Comparison of ENCODE assay signal across 10 cellular contexts in genomic region chr7:24732646-24733413, GRCh38. TPM values are rescaled to one million over a fixed set of nuclear protein-coding genes. Genes with fewer than 3 reads are reported as not detected.
A peak's percentile ranks its signal among the peaks of the same experiment; 100 is the strongest.
DNase-seq lines count a peak whose midpoint lies in the region; ATAC-seq and TF ChIP-seq lines count a peak whose summit lies in the region.
"Had no signal": no experiment of that assay in that cellular context is flagged by ENCODE, and none has a peak within 500 bp of the region (broad histone marks: within the 10 kb centered on the region; RNA-seq: fewer than 3 reads in every experiment).

No MANE protein-coding gene starts in this region.

- no peak overlapping the region for H3K9ac ChIP-seq in DND-41 (ENCODE audit: low read depth, low read length)

- no peaks in the 10 kb centered on the region for H3K79me2 ChIP-seq in DND-41 (ENCODE audit: insufficient read depth, low read length)

- H2AFZ ChIP-seq in DND-41 (ENCODE audit: low read depth, low read length), result no peak overlapping the region

- peaks cover 16% of the 10 kb centered on the region for H3K4me1 ChIP-seq in DND-41 (ENCODE audit: insufficient read depth, low read length)
- H3K4me1 ChIP-seq in right cardiac atrium (ENCODE audit: control insufficient read depth, insufficient read depth, low read length), result peaks cover 6% of the 10 kb centered on the region

- TF ChIP-seq CTCF in DND-41 (IDR thresholded peaks at IDR 0.05; ENCODE audit: borderline replicate concordance, extremely low read depth, low read length, poor library complexity, severe bottlenecking), result no peak

- H3K4me2 ChIP-seq in DND-41 (ENCODE audit: insufficient read depth, low read length), result no peak overlapping the region

- H4K20me1 ChIP-seq in DND-41 (ENCODE audit: insufficient read depth, low read length), result no peaks in the 10 kb centered on the region

- ATAC-seq in DND-41 (ENCODE audit: insufficient read depth, low read depth) (peak; percentile 45), GM21619 (IDR thresholded peaks at IDR 0.05; ENCODE audit: unreplicated experiment) (peak; percentile 57), GM19324 (IDR thresholded peaks at IDR 0.05; ENCODE audit: low FRiP score, unreplicated experiment) (no peak), right cardiac atrium (no peak)

- H3K9me3 ChIP-seq in DND-41 (ENCODE audit: insufficient read depth, low read length, severe bottlenecking), result no peaks in the 10 kb centered on the region
- no peaks in the 10 kb centered on the region for H3K9me3 ChIP-seq in right cardiac atrium (ENCODE audit: control insufficient read depth, low read length)

- intact Hi-C loops in right cardiac atrium (cut with DNase I), result no loop called here

- H3K27me3 ChIP-seq in DND-41 (ENCODE audit: insufficient read depth, low read length, poor library complexity) (no peaks in the 10 kb centered on the region), right cardiac atrium (ENCODE audit: control insufficient read depth, insufficient read depth) (no peaks in the 10 kb centered on the region)

- no peaks in the 10 kb centered on the region for H3K36me3 ChIP-seq in DND-41 (ENCODE audit: insufficient read depth, low read length)

- no peak overlapping the region for H3K4me3 ChIP-seq in DND-41 (ENCODE audit: low read depth in 1 of 2, low read length in 2 of 2)
- no peak overlapping the region for H3K4me3 ChIP-seq in right cardiac atrium (ENCODE audit: low read length)

- peak; percentile 53 for DNase-seq in DND-41
- peak; percentile 26 for DNase-seq in LoVo (ENCODE audit: low spot score)
- DNase-seq in fibroblast of peridontal ligament (ENCODE audit: extremely low read depth), result peak; percentile 76
- no peak for DNase-seq in NCI-H187 (lab: John Stamatoyannopoulos, UW)
- DNase-seq in NCI-H146 treated with DMSO at 0.1 percent for 48 hours (lab: John Stamatoyannopoulos, UW; ENCODE audit: unreplicated experiment), result no peak
- DNase-seq in right cardiac atrium, result no peak
- DNase-seq: Kasumi-1; stimulated activated CD4-positive, alpha-beta T cell treated with anti-CD3 and anti-CD28 coated beads, Interleukin-2, amount 100 ng/mL, for 24 hours had no signal

- H3K27ac ChIP-seq in DND-41 (ENCODE audit: low read length) (no peak overlapping the region), right cardiac atrium (ENCODE audit: low read length) (no peak overlapping the region)

- 91% methylated on average over 4 of the region's 4 CpGs for WGBS in right cardiac atrium

RNA-seq across cellular contexts. Expression of gene GSDME, which starts 24.4 kb away (rescaled TPM):
- total RNA-seq in right cardiac atrium, result 1 to 10 TPM; 5.1 to 9.9 (median 6.4) TPM
- 4.9 TPM for polyA plus RNA-seq in right cardiac atrium

Comparison
In these comparisons a context has a peak if more than half of its experiments do, and no peak if none do; other contexts are left out.
1. ATAC-seq: peak in DND-41 (single experiment) and GM21619 (single experiment); none in GM19324 (single experiment) and right cardiac atrium (0 of 2).
2. DNase-seq: peak in DND-41 (single experiment), LoVo (single experiment) and fibroblast of peridontal ligament (single experiment); none in NCI-H187 (0 of 2), NCI-H146 treated with DMSO at 0.1 percent for 48 hours (single experiment) and right cardiac atrium (0 of 3).